In the genomic region with DNA sequence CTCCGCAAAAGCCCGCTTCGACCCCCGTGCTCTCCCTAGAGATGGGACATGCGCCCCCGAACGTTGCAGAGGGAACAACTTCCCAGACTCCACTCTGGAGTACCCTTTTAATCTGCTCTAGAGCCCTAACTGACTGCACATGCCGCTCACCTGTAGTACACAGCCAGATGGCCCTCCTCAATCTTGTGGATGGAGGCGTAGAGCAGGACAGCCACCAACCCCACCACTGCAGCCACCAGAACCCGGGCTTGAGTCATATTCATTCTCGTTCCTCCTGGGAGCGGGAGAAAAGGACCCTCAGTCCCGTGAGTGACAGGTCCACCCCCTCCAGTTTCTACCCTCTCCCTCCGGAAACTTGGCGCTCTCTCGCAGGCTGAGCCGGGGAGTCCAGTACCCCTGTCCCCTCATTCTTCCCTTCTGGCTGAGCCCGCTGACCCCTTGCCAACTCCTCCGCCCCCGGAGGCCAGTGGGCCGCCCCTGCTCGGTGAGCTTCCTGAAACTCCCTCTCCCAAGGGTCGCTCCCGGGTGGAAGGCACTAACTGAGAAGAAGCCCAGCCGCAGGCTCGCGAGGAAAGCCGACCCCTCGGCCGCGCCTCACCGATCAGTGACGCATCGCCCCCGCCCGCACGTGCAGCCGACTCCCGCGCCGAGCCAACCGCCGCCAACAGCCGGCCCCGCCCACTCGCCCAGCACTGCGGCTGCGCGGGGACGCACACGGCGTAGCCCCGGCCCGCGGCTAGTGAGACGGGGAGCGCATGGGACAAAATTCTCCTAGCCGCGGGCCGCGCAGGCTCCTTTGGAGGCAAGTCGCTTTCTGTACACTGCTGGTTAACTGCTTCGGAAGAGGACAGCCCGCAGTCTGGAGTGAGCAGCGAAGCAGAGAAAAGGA, we compare ENCODE assay signal across 8 cellular contexts. TPM values are rescaled to one million over a fixed set of nuclear protein-coding genes. Genes with fewer than 3 reads are reported as not detected.
DNase-seq lines count a peak whose midpoint lies in the region; ATAC-seq and FAIRE-seq lines count a peak whose summit lies in the region.

A gene (minus strand): TSS at position 666 of the 889 bp plus-strand sequence. CDS start 403 bp downstream, at position 263.

- peaks cover 40% of the 10 kb centered on the region for H3K36me3 Mint-ChIP-seq in activated CD8-positive, alpha-beta memory T cell treated with anti-CD3 and anti-CD28 coated beads, Interleukin-2, amount 10 ng/mL, durations not matched to agents 7 days and 5 days

- peak; percentile 94 for DNase-seq in COLO668 (lab: John Stamatoyannopoulos, UW; ENCODE audit: unreplicated experiment)
- peak; percentile 90 for DNase-seq in HTR-8/SVneo (ENCODE audit: insufficient read length, low spot score)
- DNase-seq in NT2/D1 (ENCODE audit: low read depth, low spot score) = peak; percentile 84
- peak; percentile 92 for DNase-seq in activated CD8-positive, alpha-beta memory T cell treated with anti-CD3 and anti-CD28 coated beads, Interleukin-2, amount 10 ng/mL, durations not matched to agents 7 days and 5 days
- DNase-seq in mesenteric fat pad (ENCODE audit: low spot score) = peak; percentile 99
- DNase-seq in stimulated activated CD8-positive, alpha-beta memory T cell treated with anti-CD3 and anti-CD28 coated beads, Interleukin-15, amount 100 ng/mL, for 1 hour (ENCODE audit: low read depth) = peak; percentile 82

- H3K27ac Mint-ChIP-seq in activated CD8-positive, alpha-beta memory T cell treated with anti-CD3 and anti-CD28 coated beads, Interleukin-2, amount 10 ng/mL, durations not matched to agents 7 days and 5 days = peak within 1 kb of the TSS; percentile 96

- CTCF ChIA-PET in activated CD8-positive, alpha-beta memory T cell treated with anti-CD3 and anti-CD28 coated beads, Interleukin-2, amount 10 ng/mL, durations not matched to agents 7 days and 5 days (lab: Charles Lee) = interaction anchor here (1.1 to 2.2 kb wide), 4 partner anchors 10 to 326 kb away, joined by 3 to 9 read pairs (median 4); a partner anchor contains a TSS

- peak; percentile 96 for FAIRE-seq in HTR-8/SVneo (lab: Jason Lieb, UNC)

- H3K9me3 ChIP-seq in NT2/D1 (ENCODE audit: insufficient read depth, low read length) (no peaks in the 10 kb centered on the region), endocrine pancreas (ENCODE audit: control insufficient read depth, low read length) (no peaks in the 10 kb centered on the region)

- H3K4me1 ChIP-seq in NT2/D1 (ENCODE audit: insufficient read depth, insufficient read length) (no peaks in the 10 kb centered on the region), endocrine pancreas (ENCODE audit: control insufficient read depth, insufficient read depth, low read length) (peaks cover 16% of the 10 kb centered on the region)

- H3K36me3 ChIP-seq in NT2/D1 (ENCODE audit: insufficient read depth, insufficient read length, low read length) (peaks cover 44% of the 10 kb centered on the region), endocrine pancreas (ENCODE audit: control insufficient read depth, insufficient read depth, low read length) (no peaks in the 10 kb centered on the region)

- peaks cover 54% of the 10 kb centered on the region for H3K4me1 Mint-ChIP-seq in activated CD8-positive, alpha-beta memory T cell treated with anti-CD3 and anti-CD28 coated beads, Interleukin-2, amount 10 ng/mL, durations not matched to agents 7 days and 5 days

- peak; percentile 75 for ATAC-seq in GM21360 (IDR thresholded peaks at IDR 0.05; ENCODE audit: unreplicated experiment)
- peak; percentile 93 for ATAC-seq in activated CD8-positive, alpha-beta memory T cell treated with anti-CD3 and anti-CD28 coated beads, Interleukin-2, amount 10 ng/mL, durations not matched to agents 7 days and 5 days

- H3K9ac ChIP-seq in NT2/D1 (ENCODE audit: insufficient read length, low read depth) (peak within 1 kb of the TSS; percentile 93), endocrine pancreas (ENCODE audit: control insufficient read depth, insufficient read depth, low read length) (peak within 1 kb of the TSS; percentile 98)

- H3K9me3 Mint-ChIP-seq in activated CD8-positive, alpha-beta memory T cell treated with anti-CD3 and anti-CD28 coated beads, Interleukin-2, amount 10 ng/mL, durations not matched to agents 7 days and 5 days (ENCODE audit: low read depth) = no peaks in the 10 kb centered on the region

- no peaks in the 10 kb centered on the region for H3K27me3 Mint-ChIP-seq in activated CD8-positive, alpha-beta memory T cell treated with anti-CD3 and anti-CD28 coated beads, Interleukin-2, amount 10 ng/mL, durations not matched to agents 7 days and 5 days

- peak within 1 kb of the TSS; percentile 88 for H3K4me3 ChIP-seq in NT2/D1 (ENCODE audit: insufficient read length, low read depth)
- peak within 1 kb of the TSS; percentile 91 for H3K4me3 ChIP-seq in endocrine pancreas (ENCODE audit: control insufficient read depth, insufficient read depth, low read length)

- H3K4me3 Mint-ChIP-seq in activated CD8-positive, alpha-beta memory T cell treated with anti-CD3 and anti-CD28 coated beads, Interleukin-2, amount 10 ng/mL, durations not matched to agents 7 days and 5 days = peak within 1 kb of the TSS; percentile 98

- H3K27me3 ChIP-seq in NT2/D1 (ENCODE audit: insufficient read depth, insufficient read length) (no peaks in the 10 kb centered on the region), endocrine pancreas (ENCODE audit: control insufficient read depth, insufficient read depth, low read length) (no peaks in the 10 kb centered on the region)

RNA-seq across cellular contexts. Expression of the gene that starts here (rescaled TPM):
- total RNA-seq in activated CD8-positive, alpha-beta memory T cell treated with anti-CD3 and anti-CD28 coated beads, Interleukin-2, amount 10 ng/mL, durations not matched to agents 7 days and 5 days = 10 to 100 TPM; 17.2 to 17.5 TPM
- 38.2 TPM for total RNA-seq in mesenteric fat pad

Comparison
In these comparisons a context has a peak if more than half of its experiments do, and no peak if none do; other contexts are left out.
1. Peak in every context shown above with its lines: DNase-seq, ATAC-seq and H3K4me3 ChIP-seq.